6 cellular contexts compared by ENCODE assay signal in the genomic region with DNA sequence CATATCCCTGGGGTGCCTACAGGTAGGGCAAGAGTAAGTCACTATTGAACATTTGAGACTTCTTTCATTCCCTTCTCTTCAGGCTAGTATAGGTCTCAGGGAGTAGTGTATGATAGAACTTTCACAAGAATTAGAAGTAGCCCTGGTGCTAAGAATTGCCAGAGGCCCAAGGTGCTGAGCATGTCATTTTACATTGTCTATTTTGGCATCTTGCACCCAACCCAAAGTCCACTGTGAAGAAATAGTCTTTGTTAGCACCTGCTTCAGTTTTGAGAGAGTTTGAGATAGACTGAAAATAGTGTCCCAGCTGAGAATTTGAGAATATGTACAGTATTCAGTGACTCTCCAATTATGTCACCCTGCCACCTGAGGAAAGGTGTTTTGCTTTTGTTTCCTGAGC. TPM values are rescaled to one million over a fixed set of nuclear protein-coding genes. Genes with fewer than 3 reads are reported as not detected.
A peak's percentile ranks its signal among the peaks of the same experiment; 100 is the strongest.
DNase-seq lines count a peak whose midpoint lies in the region; ATAC-seq lines count a peak whose summit lies in the region.
"Not testable (repeated sequence)": the region's sequence is repeated elsewhere in the genome, so short reads cannot be mapped to it uniquely, and the experiment has no call there.
"Had no signal": no experiment of that assay in that cellular context is flagged by ENCODE, and none has a peak within 500 bp of the region (broad histone marks: within the 10 kb centered on the region; RNA-seq: fewer than 3 reads in every experiment).

No MANE protein-coding gene starts in this region.

- ATAC-seq in left lobe of liver, result peak; percentile 50

- not testable (repeated sequence) for DNase-seq in left lobe of liver (ENCODE audit: low spot score)

RNA-seq across cellular contexts. Expression of a gene that starts 17.6 kb away (rescaled TPM):
- total RNA-seq in left lobe of liver, result 0.08 TPM
- total RNA-seq: A172; A673; Caco-2; CD4-positive, CD25-positive, alpha-beta regulatory T cell; Daoy had no signal
